ENCODE assay signal across 9 cellular contexts in the genomic region with DNA sequence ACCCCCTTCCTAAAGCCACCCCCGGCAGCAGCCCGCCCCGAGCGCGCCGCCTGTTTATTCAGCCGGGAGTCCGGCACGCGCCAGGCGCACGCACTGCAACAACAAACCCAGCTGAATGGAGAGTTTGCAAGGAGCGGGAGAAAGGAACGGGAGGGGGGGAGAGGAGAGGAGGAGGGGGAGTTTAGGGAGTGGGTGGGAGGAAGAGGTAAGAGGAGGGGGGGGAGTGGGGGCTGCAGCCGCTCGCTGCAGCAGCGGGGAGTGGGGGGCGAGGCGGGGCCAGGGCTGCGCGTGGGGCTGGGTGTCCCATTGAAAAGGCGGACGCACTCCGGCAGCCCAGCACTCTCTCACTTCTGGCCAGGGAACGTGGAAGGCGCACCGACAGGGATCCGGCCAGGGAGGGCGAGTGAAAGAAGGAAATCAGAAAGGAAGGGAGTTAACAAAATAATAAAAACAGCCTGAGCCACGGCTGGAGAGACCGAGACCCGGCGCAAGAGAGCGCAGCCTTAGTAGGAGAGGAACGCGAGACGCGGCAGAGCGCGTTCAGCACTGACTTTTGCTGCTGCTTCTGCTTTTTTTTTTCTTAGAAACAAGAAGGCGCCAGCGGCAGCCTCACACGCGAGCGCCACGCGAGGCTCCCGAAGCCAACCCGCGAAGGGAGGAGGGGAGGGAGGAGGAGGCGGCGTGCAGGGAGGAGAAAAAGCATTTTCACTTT. TPM values are rescaled to one million over a fixed set of nuclear protein-coding genes. Genes with fewer than 3 reads are reported as not detected.
DNase-seq lines count a peak whose midpoint lies in the region; ATAC-seq and TF ChIP-seq lines count a peak whose summit lies in the region.
"Had no signal": no experiment of that assay in that cellular context is flagged by ENCODE, and none has a peak within 500 bp of the region (broad histone marks: within the 10 kb centered on the region; RNA-seq: fewer than 3 reads in every experiment).

A gene (plus strand): TSS at position 336 of the 712 bp plus-strand sequence. CDS start 571 bp downstream, outside the sequence.

- POLR2A ChIA-PET in OCI-LY7 (lab: Charles Lee): no interaction called here

- intact Hi-C loops in OCI-LY7 (cut with micrococcal nuclease; ENCODE audit: unreplicated experiment): no loop called here

- peaks cover 22% of the 10 kb centered on the region for H3K4me1 Mint-ChIP-seq in mesothelial cell of epicardium

- peak within 1 kb of the TSS; percentile 68 for H3K4me3 Mint-ChIP-seq in mesothelial cell of epicardium

- H3K4me2 ChIP-seq in OCI-LY7 (ENCODE audit: low read length): no peak within 1 kb of the TSS

- no peaks in the 10 kb centered on the region for H3K36me3 ChIP-seq in OCI-LY7 (ENCODE audit: insufficient read depth, low read length)

- H3K9me3 ChIP-seq in OCI-LY7 (ENCODE audit: low read length): no peaks in the 10 kb centered on the region

- H3K9me3 Mint-ChIP-seq in mesothelial cell of epicardium: no peaks in the 10 kb centered on the region

- H3K4me3 ChIP-seq in OCI-LY7 (ENCODE audit: low read depth, low read length, poor library complexity, severe bottlenecking): no peak within 1 kb of the TSS
- H3K4me3 ChIP-seq: K562 had no signal

- peak; percentile 83 for DNase-seq in D341Med (ENCODE audit: low spot score)
- DNase-seq in NCI-H2196 (lab: John Stamatoyannopoulos, UW; ENCODE audit: unreplicated experiment): peak; percentile 89
- DNase-seq in mesothelial cell of epicardium (ENCODE audit: low spot score in 2 of 2, unreplicated experiment in 2 of 2): no peak
- no peak for DNase-seq in OCI-LY7 (ENCODE audit: low spot score)
- no peak for DNase-seq in activated CD4-positive, alpha-beta T cell treated with anti-CD3 and anti-CD28 coated beads, Interleukin-2, amount 50 U/mL, for 48 hours

- H3K79me2 ChIP-seq in OCI-LY7 (ENCODE audit: insufficient read depth, low read depth, low read length): no peaks in the 10 kb centered on the region

- no peaks in the 10 kb centered on the region for H3K4me1 ChIP-seq in OCI-LY7 (ENCODE audit: insufficient read depth, low read length, poor library complexity, severe bottlenecking)

- CTCF ChIA-PET in OCI-LY7 (lab: Charles Lee; ENCODE audit: unreplicated experiment): no interaction called here

- TF ChIP-seq CTCF in mesothelial cell of epicardium (IDR thresholded peaks at IDR 0.05; ENCODE audit: unreplicated experiment): no peak
- no peak for TF ChIP-seq CTCF in OCI-LY7 (conservative IDR thresholded peaks at IDR 0.05; ENCODE audit: low read length)

- H4K20me1 ChIP-seq in OCI-LY7 (ENCODE audit: insufficient read depth, low read length): no peaks in the 10 kb centered on the region

- H3K27ac ChIP-seq in cingulate gyrus (ENCODE audit: low read depth, low read length) (peak within 1 kb of the TSS; percentile 12), OCI-LY7 (ENCODE audit: low read depth, low read length, poor library complexity, severe bottlenecking) (no peak within 1 kb of the TSS)

- peak; percentile 36 for ATAC-seq in GM21529 (IDR thresholded peaks at IDR 0.05; ENCODE audit: unreplicated experiment)
- no peak for ATAC-seq in HG02852 (IDR thresholded peaks at IDR 0.05; ENCODE audit: unreplicated experiment)
- ATAC-seq: K562 had no signal

- no peak within 1 kb of the TSS for H2AFZ ChIP-seq in OCI-LY7 (ENCODE audit: low read length)

- H3K9me2 ChIP-seq in OCI-LY7 (ENCODE audit: insufficient read depth, low read length): no peaks in the 10 kb centered on the region

- peaks cover 98% of the 10 kb centered on the region for H3K27me3 Mint-ChIP-seq in mesothelial cell of epicardium (ENCODE audit: low read depth)

- no peak within 1 kb of the TSS for H3K27ac Mint-ChIP-seq in mesothelial cell of epicardium

- no peaks in the 10 kb centered on the region for H3K36me3 Mint-ChIP-seq in mesothelial cell of epicardium

- BruUV-seq in OCI-LY7 (replicated peaks; lab: Mats Ljungman, UMichigan): no TSS peak

RNA-seq across cellular contexts. Expression of the gene that starts here (rescaled TPM):
- not detected in 3 replicates for total RNA-seq in mesothelial cell of epicardium
- not detected in 2 replicates for total RNA-seq in OCI-LY7 (2014; rRNA removed; shearing (Covaris generic))
- total RNA-seq in OCI-LY7 (2022): not detected in 2 replicates

Comparison
In these comparisons a context has a peak if more than half of its experiments do, and no peak if none do; other contexts are left out.
1. DNase-seq: peak in D341Med (single experiment) and NCI-H2196 (single experiment); none in mesothelial cell of epicardium (0 of 2), OCI-LY7 (single experiment) and activated CD4-positive, alpha-beta T cell treated with anti-CD3 and anti-CD28 coated beads, Interleukin-2, amount 50 U/mL, for 48 hours (0 of 2).